Comparison of ENCODE assay signal across 6 cellular contexts in the genomic region with DNA sequence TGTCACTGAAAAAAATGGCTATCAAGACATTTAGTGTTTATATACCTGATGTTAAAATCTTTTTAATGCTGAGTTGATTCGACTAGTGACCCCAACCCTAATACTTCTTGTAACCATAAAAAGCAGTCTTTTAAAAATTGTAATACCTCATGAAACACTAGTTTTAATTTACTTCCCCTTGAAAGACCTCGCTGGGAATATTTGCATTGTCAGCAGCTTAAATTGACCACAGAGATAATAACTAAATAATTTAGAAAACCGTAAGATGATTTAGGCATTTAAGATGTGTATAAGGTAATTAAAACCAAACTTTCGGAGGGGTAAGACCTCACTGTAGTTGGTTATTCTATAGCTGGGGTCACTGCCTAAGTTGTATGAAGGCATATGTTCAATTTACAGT.
"Had no signal": no experiment of that assay in that cellular context is flagged by ENCODE, and none has a peak within 500 bp of the region (broad histone marks: within the 10 kb centered on the region; RNA-seq: fewer than 3 reads in every experiment).

No MANE protein-coding gene starts in this region.

- H3K4me2 ChIP-seq: KMS-11 had no signal

- H3K27ac ChIP-seq: HL-60, KMS-11 had no signal

- ATAC-seq: K562 had no signal

- DNase-seq: KBM-7, KG1 had no signal

- H3K9ac ChIP-seq: KMS-11 had no signal

- FAIRE-seq: HTR-8/SVneo, K562 had no signal

- H3K4me3 ChIP-seq: K562 had no signal
